In the genomic region with DNA sequence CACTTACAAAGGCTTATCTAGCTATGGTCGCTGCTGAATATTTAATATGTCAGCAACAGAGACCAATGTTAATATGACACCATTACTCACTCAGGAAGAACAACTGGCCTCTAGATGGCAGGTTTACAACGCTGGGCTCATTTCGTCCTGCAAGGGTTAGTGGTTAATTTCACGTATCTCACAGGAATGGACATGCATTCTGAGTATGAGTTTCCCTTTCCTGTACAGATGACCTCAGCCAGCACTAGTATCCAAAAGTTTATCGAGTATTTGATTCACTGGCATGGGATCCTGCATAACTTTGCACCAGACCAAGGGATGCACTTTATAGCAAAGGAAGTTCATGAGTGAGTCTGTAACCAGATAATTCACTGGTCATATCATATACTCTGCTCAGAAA, we compare ENCODE assay signal across 1 cellular context.
TF ChIP-seq lines count a peak whose summit lies in the region.

No MANE protein-coding gene starts in this region.

TF ChIP-seq in HEK293, 187 proteins besides CTCF, POLR2A, EP300 and RAD21 (continued from another document):
- TF ChIP-seq, protein P1, sequence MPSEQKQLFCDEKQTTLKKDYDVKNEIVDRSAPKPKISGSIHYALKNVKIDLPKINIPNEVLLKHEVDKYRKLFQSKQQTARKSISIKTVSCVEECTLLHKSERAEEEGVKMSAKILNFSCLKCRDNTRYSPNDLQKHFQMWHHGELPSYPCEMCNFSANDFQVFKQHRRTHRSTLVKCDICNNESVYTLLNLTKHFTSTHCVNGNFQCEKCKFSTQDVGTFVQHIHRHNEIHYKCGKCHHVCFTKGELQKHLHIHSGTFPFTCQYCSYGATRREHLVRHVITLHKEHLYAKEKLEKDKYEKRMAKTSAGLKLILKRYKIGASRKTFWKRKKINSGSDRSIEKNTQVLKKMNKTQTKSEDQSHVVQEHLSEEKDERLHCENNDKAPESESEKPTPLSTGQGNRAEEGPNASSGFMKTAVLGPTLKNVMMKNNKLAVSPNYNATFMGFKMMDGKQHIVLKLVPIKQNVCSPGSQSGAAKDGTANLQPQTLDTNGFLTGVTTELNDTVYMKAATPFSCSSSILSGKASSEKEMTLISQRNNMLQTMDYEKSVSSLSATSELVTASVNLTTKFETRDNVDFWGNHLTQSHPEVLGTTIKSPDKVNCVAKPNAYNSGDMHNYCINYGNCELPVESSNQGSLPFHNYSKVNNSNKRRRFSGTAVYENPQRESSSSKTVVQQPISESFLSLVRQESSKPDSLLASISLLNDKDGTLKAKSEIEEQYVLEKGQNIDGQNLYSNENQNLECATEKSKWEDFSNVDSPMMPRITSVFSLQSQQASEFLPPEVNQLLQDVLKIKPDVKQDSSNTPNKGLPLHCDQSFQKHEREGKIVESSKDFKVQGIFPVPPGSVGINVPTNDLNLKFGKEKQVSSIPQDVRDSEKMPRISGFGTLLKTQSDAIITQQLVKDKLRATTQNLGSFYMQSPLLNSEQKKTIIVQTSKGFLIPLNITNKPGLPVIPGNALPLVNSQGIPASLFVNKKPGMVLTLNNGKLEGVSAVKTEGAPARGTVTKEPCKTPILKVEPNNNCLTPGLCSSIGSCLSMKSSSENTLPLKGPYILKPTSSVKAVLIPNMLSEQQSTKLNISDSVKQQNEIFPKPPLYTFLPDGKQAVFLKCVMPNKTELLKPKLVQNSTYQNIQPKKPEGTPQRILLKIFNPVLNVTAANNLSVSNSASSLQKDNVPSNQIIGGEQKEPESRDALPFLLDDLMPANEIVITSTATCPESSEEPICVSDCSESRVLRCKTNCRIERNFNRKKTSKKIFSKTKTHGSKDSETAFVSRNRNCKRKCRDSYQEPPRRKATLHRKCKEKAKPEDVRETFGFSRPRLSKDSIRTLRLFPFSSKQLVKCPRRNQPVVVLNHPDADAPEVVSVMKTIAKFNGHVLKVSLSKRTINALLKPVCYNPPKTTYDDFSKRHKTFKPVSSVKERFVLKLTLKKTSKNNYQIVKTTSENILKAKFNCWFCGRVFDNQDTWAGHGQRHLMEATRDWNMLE (tag by site-specific recombination; conservative IDR thresholded peaks at IDR 0.05; ENCODE audit: low read depth), result 0 out of 2 replicates have a peak, but pooled peaks have one; percentile 20
- TF ChIP-seq IKZF3 (tag by site-specific recombination; IDR thresholded peaks at IDR 0.05) (no peak), ZSCAN30 (tag by site-specific recombination; IDR thresholded peaks at IDR 0.05) (no peak), ZBTB17 (tag by site-specific recombination; IDR thresholded peaks at IDR 0.05) (no peak), ZBTB11 (tag by site-specific recombination; conservative IDR thresholded peaks at IDR 0.05; ENCODE audit: low read depth) (no peak), ZNF426 (tag by site-specific recombination; IDR thresholded peaks at IDR 0.05) (no peak), PRDM1 (tag by site-specific recombination; IDR thresholded peaks at IDR 0.05) (no peak), ZFP37 (tag by site-specific recombination; IDR thresholded peaks at IDR 0.05) (no peak), KLF1 (tag by site-specific recombination; IDR thresholded peaks at IDR 0.05) (no peak), ZNF639 (tag by site-specific recombination; IDR thresholded peaks at IDR 0.05) (no peak), ZBTB48 (tag by site-specific recombination; IDR thresholded peaks at IDR 0.05) (peak; percentile 79), TRIM28 (IDR thresholded peaks at IDR 0.05; ENCODE audit: borderline replicate concordance, low read length) (no peak), ZNF514 (tag by site-specific recombination; IDR thresholded peaks at IDR 0.05) (no peak), ZNF670 (tag by site-specific recombination; IDR thresholded peaks at IDR 0.05; ENCODE audit: low read depth) (no peak), ZEB2 (tag by site-specific recombination; IDR thresholded peaks at IDR 0.05) (no peak), RBAK (tag by site-specific recombination; IDR thresholded peaks at IDR 0.05) (no peak), GFI1B (tag by site-specific recombination; IDR thresholded peaks at IDR 0.05) (no peak)
